In genomic region chr5:17178316-17178715, GRCh38 we compare ENCODE assay signal across 26 cellular contexts. TPM values are rescaled to one million over a fixed set of nuclear protein-coding genes. Genes with fewer than 3 reads are reported as not detected.
"Had no signal": no experiment of that assay in that cellular context is flagged by ENCODE, and none has a peak within 500 bp of the region (broad histone marks: within the 10 kb centered on the region; RNA-seq: fewer than 3 reads in every experiment).

No MANE protein-coding gene starts in this region.

- H3K4me3 ChIP-seq: gastrocnemius medialis, prostate gland, tibial artery had no signal

- H3K27ac ChIP-seq: brain microvascular endothelial cell, gastrocnemius medialis, prostate gland, tibial artery, VCaP had no signal

- H3K36me3 ChIP-seq: brain microvascular endothelial cell, gastrocnemius medialis, prostate gland, tibial artery had no signal

- DNase-seq: activated CD4-positive, alpha-beta memory T cell treated with anti-CD3 and anti-CD28 coated beads, Interleukin-2, amount 10 ng/mL, durations not matched to agents 7 days and 5 days; activated CD4-positive, alpha-beta T cell treated with anti-CD3 and anti-CD28 coated beads, Interleukin-2, amount 10 ng/mL, durations not matched to agents 24 days and 14 days; activated effector memory CD4-positive, alpha-beta T cell treated with Interleukin-2 at 50 U/mL for 16 hours; activated naive CD4-positive, alpha-beta T cell treated with anti-CD3 and anti-CD28 coated beads, Interleukin-2, amount 50 U/mL, for 16 hours; activated T-cell treated with anti-CD3 and anti-CD28 coated beads, Interleukin-2, amount 50 U/mL, for 72 hours; aorta; brain microvascular endothelial cell; caudate nucleus; effector memory CD4-positive, alpha-beta T cell; gastrocnemius medialis; hippocampal formation; left cardiac atrium; naive B cell; occipital lobe; stimulated activated CD4-positive, alpha-beta T cell treated with anti-CD3 and anti-CD28 coated beads, Interleukin-12 subunit alpha, Interleukin-12 subunit beta, amount 100 ng/mL, for 4 hours; stimulated activated CD4-positive, alpha-beta T cell treated with anti-CD3 and anti-CD28 coated beads, Interleukin-4, amount 100 ng/mL, for 4 hours; substantia nigra; tibial artery had no signal

- H3K27me3 ChIP-seq: brain microvascular endothelial cell, gastrocnemius medialis, tibial artery had no signal

- FAIRE-seq: islet of Langerhans, urothelium cell line had no signal

- H3K27me3 Mint-ChIP-seq: activated CD4-positive, alpha-beta memory T cell treated with anti-CD3 and anti-CD28 coated beads, Interleukin-2, amount 10 ng/mL, durations not matched to agents 7 days and 5 days; activated CD4-positive, alpha-beta T cell treated with anti-CD3 and anti-CD28 coated beads, Interleukin-2, amount 10 ng/mL, durations not matched to agents 24 days and 14 days; memory B cell; stimulated activated naive CD8-positive, alpha-beta T cell treated with anti-CD3 and anti-CD28 coated beads, Interleukin-15, Interleukin-2, amounts not matched to agents 100 ng/mL and 50 ng/mL, for 24 hours had no signal

- H3K4me1 ChIP-seq: gastrocnemius medialis, prostate gland, tibial artery had no signal

- H3K4me1 Mint-ChIP-seq: activated CD4-positive, alpha-beta memory T cell treated with anti-CD3 and anti-CD28 coated beads, Interleukin-2, amount 10 ng/mL, durations not matched to agents 7 days and 5 days; activated CD4-positive, alpha-beta T cell treated with anti-CD3 and anti-CD28 coated beads, Interleukin-2, amount 10 ng/mL, durations not matched to agents 24 days and 14 days; memory B cell; naive B cell; neural crest cell had no signal

- H3K9me3 Mint-ChIP-seq: activated CD4-positive, alpha-beta T cell treated with anti-CD3 and anti-CD28 coated beads, Interleukin-2, amount 10 ng/mL, durations not matched to agents 24 days and 14 days; memory B cell; neural crest cell; T-helper 2 cell treated with Interferon-gamma antibody and Interleukin-4, amounts not matched to agents 5 μg/mL and 100 μg/mL, for 36 hours had no signal

- H3K9me3 ChIP-seq: gastrocnemius medialis, prostate gland, tibial artery had no signal

- H3K27ac Mint-ChIP-seq: activated CD4-positive, alpha-beta memory T cell treated with anti-CD3 and anti-CD28 coated beads, Interleukin-2, amount 10 ng/mL, durations not matched to agents 7 days and 5 days; activated CD4-positive, alpha-beta T cell treated with anti-CD3 and anti-CD28 coated beads, Interleukin-2, amount 10 ng/mL, durations not matched to agents 24 days and 14 days; activated T-cell treated with anti-CD3 and anti-CD28 coated beads, Interleukin-2, amount 50 U/mL, for 72 hours; memory B cell; naive B cell; stimulated activated naive CD8-positive, alpha-beta T cell treated with anti-CD3 and anti-CD28 coated beads, Interleukin-15, Interleukin-2, amounts not matched to agents 100 ng/mL and 50 ng/mL, for 24 hours; T-helper 2 cell treated with Interferon-gamma antibody and Interleukin-4, amounts not matched to agents 5 μg/mL and 100 μg/mL, for 36 hours had no signal

- H3K4me3 Mint-ChIP-seq: activated CD4-positive, alpha-beta memory T cell treated with anti-CD3 and anti-CD28 coated beads, Interleukin-2, amount 10 ng/mL, durations not matched to agents 7 days and 5 days; activated CD4-positive, alpha-beta T cell treated with anti-CD3 and anti-CD28 coated beads, Interleukin-2, amount 10 ng/mL, durations not matched to agents 24 days and 14 days; activated T-cell treated with anti-CD3 and anti-CD28 coated beads, Interleukin-2, amount 50 U/mL, for 72 hours; memory B cell; naive B cell; neural crest cell; stimulated activated naive CD8-positive, alpha-beta T cell treated with anti-CD3 and anti-CD28 coated beads, Interleukin-15, Interleukin-2, amounts not matched to agents 100 ng/mL and 50 ng/mL, for 24 hours; T-helper 2 cell treated with Interferon-gamma antibody and Interleukin-4, amounts not matched to agents 5 μg/mL and 100 μg/mL, for 36 hours had no signal

RNA-seq across cellular contexts. Expression of gene BASP1, which starts 39.1 kb away (rescaled TPM):
- total RNA-seq: activated CD4-positive, alpha-beta memory T cell treated with anti-CD3 and anti-CD28 coated beads, Interleukin-2, amount 10 ng/mL, durations not matched to agents 7 days and 5 days had no signal
